8 cellular contexts compared by ENCODE assay signal in the genomic region with DNA sequence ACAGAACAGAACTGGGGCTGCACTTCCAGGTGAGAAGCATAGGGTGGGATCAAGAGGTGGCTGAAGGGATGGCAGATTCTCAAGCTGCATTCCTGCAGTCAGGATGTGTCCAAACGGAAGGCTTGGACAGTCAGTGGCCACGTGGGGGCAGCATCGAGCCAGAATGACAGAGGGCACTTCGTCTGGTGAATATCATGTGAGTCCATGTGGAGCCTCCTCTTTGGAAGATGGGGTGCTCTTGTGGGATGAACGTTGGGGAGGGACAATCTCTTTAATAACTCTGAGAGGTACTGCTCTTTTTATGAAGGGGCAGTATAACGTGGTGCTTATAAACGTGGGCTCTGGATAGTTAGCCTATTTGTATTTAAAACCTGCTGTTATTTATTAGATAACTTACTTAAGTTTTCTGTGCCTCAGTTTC.
DNase-seq lines count a peak whose midpoint lies in the region; ATAC-seq and TF ChIP-seq lines count a peak whose summit lies in the region.

No MANE protein-coding gene starts in this region.

- H3K27ac Mint-ChIP-seq in activated CD4-positive, alpha-beta T cell treated with anti-CD3 and anti-CD28 coated beads for 36 hours: no peak overlapping the region

- intact Hi-C loops in activated CD4-positive, alpha-beta T cell treated with anti-CD3 and anti-CD28 coated beads for 36 hours (cut with DNase I, micrococcal nuclease): loop anchor here (1.0 to 2.0 kb wide), 3 partner anchors 185 to 346 kb away; no protein-coding TSS in a partner anchor
- intact Hi-C loops in left lung (cut with DNase I): loop anchor here in 1 of 2 donors (5.0 to 10.0 kb wide), 3 partner anchors 230 to 575 kb away; no protein-coding TSS in a partner anchor

- no peaks in the 10 kb centered on the region for H3K27me3 ChIP-seq in BE2C
- H3K27me3 ChIP-seq in left lung: peaks cover 0 to 5% of the 10 kb centered on the region in 2 donors

- H3K9me3 Mint-ChIP-seq in activated CD4-positive, alpha-beta T cell treated with anti-CD3 and anti-CD28 coated beads for 36 hours (ENCODE audit: low read depth): no peaks in the 10 kb centered on the region

- CTCF ChIA-PET in activated CD4-positive, alpha-beta T cell treated with anti-CD3 and anti-CD28 coated beads for 36 hours (lab: Charles Lee): interaction anchor here (0.6 to 8.1 kb wide), 6 partner anchors 11 to 570 kb away, joined by 3 to 48 read pairs (median 3); no protein-coding TSS in a partner anchor

- no peak overlapping the region for H3K4me3 Mint-ChIP-seq in activated CD4-positive, alpha-beta T cell treated with anti-CD3 and anti-CD28 coated beads for 36 hours

- peak; percentile 57 for ATAC-seq in activated CD4-positive, alpha-beta T cell treated with anti-CD3 and anti-CD28 coated beads for 36 hours
- ATAC-seq in left lung (peak; percentile 85), GM21723 (IDR thresholded peaks at IDR 0.05; ENCODE audit: unreplicated experiment) (no peak)

- no peaks in the 10 kb centered on the region for H3K9me3 ChIP-seq in BE2C
- H3K9me3 ChIP-seq in left lung: no peaks in the 10 kb centered on the region

- H3K36me3 ChIP-seq in BE2C: no peaks in the 10 kb centered on the region
- H3K36me3 ChIP-seq in left lung: no peaks in the 10 kb centered on the region

- H3K4me1 ChIP-seq in BE2C (peaks cover 6% of the 10 kb centered on the region; the same call in 1 of the 2 replicates), left lung (peaks cover 0 to 9% of the 10 kb centered on the region in 2 donors)

- H3K4me1 Mint-ChIP-seq in activated CD4-positive, alpha-beta T cell treated with anti-CD3 and anti-CD28 coated beads for 36 hours: peaks cover 2% of the 10 kb centered on the region

- POLR2A ChIA-PET in activated CD4-positive, alpha-beta T cell treated with anti-CD3 and anti-CD28 coated beads for 36 hours (lab: Charles Lee): no interaction called here

- no peaks in the 10 kb centered on the region for H3K36me3 Mint-ChIP-seq in activated CD4-positive, alpha-beta T cell treated with anti-CD3 and anti-CD28 coated beads for 36 hours (ENCODE audit: low read depth)

- H3K4me3 ChIP-seq in BE2C (ENCODE audit: low read depth, low read length) (no peak overlapping the region), left lung (no peak overlapping the region)

- DNase-seq in BE2C (peak; percentile 79), GM20000 (ENCODE audit: low spot score) (peak; percentile 64), NCI-H2107 treated with DMSO at 0.1 percent for 48 hours (lab: John Stamatoyannopoulos, UW; ENCODE audit: unreplicated experiment) (peak; percentile 32), cerebellar cortex (ENCODE audit: low spot score) (peak; percentile 87), left lung (peak; percentile 71 to 91)
- DNase-seq in activated CD4-positive, alpha-beta T cell treated with anti-CD3 and anti-CD28 coated beads for 36 hours: peak; percentile 86
- peak; percentile 20 to 59 (median 20) for DNase-seq in stimulated activated CD4-positive, alpha-beta T cell treated with anti-CD3 and anti-CD28 coated beads, TNF-alpha, amount 100 ng/mL, for 1 hour (ENCODE audit: low read depth in 3 of 3, low spot score in 1 of 3)

- no peak overlapping the region for H3K27ac ChIP-seq in left lung

- peaks cover 8% of the 10 kb centered on the region for H3K27me3 Mint-ChIP-seq in activated CD4-positive, alpha-beta T cell treated with anti-CD3 and anti-CD28 coated beads for 36 hours

- TF ChIP-seq CTCF in BE2C (IDR thresholded peaks at IDR 0.05; ENCODE audit: low read depth, low read length) (peak; percentile 76), GM20000 (IDR thresholded peaks at IDR 0.05; ENCODE audit: extremely low read depth, missing control alignments) (peak; percentile 83), left lung (IDR thresholded peaks at IDR 0.05) (peak; percentile 76 to 78)

Comparison
In these comparisons a context has a peak if more than half of its experiments do, and no peak if none do; other contexts are left out.
1. DNase-seq: peak in every context shown above with its lines; median percentile 87 in cerebellar cortex; 86 in activated CD4-positive, alpha-beta T cell treated with anti-CD3 and anti-CD28 coated beads for 36 hours; 81 in left lung; 79 in BE2C; 64 in GM20000; 32 in NCI-H2107 treated with DMSO at 0.1 percent for 48 hours; 20 in stimulated activated CD4-positive, alpha-beta T cell treated with anti-CD3 and anti-CD28 coated beads, TNF-alpha, amount 100 ng/mL, for 1 hour.